1 cellular context compared by ENCODE assay signal in the genomic region with DNA sequence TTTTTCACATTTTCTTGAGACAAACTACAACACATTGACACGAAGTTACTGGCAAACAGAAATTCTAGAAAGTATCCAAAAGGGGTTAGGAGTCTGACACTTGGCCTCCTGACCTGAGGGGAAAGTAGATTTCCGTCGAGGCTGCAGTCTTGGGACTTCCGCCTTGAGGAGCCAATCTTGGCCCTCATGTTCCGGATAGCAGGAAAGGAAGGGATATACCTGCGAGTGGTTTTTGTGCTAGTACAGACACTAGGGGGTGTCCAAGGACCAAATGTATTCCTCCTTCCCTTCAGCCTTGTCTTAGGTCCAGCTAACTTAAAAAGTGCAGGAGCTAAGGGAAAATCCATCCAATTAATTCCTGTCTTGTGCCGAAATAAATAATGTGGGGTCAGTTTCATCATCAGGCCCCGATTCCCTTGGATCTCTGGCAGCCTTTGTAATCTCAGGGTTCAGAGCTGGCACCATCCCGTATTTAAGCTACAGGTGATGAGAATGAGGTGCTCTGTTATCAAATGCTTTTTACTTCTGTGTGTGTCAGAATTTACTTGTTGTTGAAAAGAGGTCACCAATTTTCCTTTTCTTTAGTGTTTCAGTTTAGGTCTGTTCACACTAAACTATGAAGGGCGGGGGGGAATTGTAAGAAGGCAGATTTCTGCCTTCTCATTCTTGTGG.
TF ChIP-seq lines count a peak whose summit lies in the region.

No MANE protein-coding gene starts in this region.

TF ChIP-seq in K562, 482 proteins besides CTCF, POLR2A, EP300 and RAD21 (continued from another document):
- TF ChIP-seq, protein P1, sequence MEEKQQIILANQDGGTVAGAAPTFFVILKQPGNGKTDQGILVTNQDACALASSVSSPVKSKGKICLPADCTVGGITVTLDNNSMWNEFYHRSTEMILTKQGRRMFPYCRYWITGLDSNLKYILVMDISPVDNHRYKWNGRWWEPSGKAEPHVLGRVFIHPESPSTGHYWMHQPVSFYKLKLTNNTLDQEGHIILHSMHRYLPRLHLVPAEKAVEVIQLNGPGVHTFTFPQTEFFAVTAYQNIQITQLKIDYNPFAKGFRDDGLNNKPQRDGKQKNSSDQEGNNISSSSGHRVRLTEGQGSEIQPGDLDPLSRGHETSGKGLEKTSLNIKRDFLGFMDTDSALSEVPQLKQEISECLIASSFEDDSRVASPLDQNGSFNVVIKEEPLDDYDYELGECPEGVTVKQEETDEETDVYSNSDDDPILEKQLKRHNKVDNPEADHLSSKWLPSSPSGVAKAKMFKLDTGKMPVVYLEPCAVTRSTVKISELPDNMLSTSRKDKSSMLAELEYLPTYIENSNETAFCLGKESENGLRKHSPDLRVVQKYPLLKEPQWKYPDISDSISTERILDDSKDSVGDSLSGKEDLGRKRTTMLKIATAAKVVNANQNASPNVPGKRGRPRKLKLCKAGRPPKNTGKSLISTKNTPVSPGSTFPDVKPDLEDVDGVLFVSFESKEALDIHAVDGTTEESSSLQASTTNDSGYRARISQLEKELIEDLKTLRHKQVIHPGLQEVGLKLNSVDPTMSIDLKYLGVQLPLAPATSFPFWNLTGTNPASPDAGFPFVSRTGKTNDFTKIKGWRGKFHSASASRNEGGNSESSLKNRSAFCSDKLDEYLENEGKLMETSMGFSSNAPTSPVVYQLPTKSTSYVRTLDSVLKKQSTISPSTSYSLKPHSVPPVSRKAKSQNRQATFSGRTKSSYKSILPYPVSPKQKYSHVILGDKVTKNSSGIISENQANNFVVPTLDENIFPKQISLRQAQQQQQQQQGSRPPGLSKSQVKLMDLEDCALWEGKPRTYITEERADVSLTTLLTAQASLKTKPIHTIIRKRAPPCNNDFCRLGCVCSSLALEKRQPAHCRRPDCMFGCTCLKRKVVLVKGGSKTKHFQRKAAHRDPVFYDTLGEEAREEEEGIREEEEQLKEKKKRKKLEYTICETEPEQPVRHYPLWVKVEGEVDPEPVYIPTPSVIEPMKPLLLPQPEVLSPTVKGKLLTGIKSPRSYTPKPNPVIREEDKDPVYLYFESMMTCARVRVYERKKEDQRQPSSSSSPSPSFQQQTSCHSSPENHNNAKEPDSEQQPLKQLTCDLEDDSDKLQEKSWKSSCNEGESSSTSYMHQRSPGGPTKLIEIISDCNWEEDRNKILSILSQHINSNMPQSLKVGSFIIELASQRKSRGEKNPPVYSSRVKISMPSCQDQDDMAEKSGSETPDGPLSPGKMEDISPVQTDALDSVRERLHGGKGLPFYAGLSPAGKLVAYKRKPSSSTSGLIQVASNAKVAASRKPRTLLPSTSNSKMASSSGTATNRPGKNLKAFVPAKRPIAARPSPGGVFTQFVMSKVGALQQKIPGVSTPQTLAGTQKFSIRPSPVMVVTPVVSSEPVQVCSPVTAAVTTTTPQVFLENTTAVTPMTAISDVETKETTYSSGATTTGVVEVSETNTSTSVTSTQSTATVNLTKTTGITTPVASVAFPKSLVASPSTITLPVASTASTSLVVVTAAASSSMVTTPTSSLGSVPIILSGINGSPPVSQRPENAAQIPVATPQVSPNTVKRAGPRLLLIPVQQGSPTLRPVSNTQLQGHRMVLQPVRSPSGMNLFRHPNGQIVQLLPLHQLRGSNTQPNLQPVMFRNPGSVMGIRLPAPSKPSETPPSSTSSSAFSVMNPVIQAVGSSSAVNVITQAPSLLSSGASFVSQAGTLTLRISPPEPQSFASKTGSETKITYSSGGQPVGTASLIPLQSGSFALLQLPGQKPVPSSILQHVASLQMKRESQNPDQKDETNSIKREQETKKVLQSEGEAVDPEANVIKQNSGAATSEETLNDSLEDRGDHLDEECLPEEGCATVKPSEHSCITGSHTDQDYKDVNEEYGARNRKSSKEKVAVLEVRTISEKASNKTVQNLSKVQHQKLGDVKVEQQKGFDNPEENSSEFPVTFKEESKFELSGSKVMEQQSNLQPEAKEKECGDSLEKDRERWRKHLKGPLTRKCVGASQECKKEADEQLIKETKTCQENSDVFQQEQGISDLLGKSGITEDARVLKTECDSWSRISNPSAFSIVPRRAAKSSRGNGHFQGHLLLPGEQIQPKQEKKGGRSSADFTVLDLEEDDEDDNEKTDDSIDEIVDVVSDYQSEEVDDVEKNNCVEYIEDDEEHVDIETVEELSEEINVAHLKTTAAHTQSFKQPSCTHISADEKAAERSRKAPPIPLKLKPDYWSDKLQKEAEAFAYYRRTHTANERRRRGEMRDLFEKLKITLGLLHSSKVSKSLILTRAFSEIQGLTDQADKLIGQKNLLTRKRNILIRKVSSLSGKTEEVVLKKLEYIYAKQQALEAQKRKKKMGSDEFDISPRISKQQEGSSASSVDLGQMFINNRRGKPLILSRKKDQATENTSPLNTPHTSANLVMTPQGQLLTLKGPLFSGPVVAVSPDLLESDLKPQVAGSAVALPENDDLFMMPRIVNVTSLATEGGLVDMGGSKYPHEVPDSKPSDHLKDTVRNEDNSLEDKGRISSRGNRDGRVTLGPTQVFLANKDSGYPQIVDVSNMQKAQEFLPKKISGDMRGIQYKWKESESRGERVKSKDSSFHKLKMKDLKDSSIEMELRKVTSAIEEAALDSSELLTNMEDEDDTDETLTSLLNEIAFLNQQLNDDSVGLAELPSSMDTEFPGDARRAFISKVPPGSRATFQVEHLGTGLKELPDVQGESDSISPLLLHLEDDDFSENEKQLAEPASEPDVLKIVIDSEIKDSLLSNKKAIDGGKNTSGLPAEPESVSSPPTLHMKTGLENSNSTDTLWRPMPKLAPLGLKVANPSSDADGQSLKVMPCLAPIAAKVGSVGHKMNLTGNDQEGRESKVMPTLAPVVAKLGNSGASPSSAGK (IDR thresholded peaks at IDR 0.05) = peak; percentile 75
- no peak for TF ChIP-seq ELF2 (CRISPR knock-in tag; IDR thresholded peaks at IDR 0.05)
- peak; percentile 74 for TF ChIP-seq ARID2 (IDR thresholded peaks at IDR 0.05)
- TF ChIP-seq, protein P2, sequence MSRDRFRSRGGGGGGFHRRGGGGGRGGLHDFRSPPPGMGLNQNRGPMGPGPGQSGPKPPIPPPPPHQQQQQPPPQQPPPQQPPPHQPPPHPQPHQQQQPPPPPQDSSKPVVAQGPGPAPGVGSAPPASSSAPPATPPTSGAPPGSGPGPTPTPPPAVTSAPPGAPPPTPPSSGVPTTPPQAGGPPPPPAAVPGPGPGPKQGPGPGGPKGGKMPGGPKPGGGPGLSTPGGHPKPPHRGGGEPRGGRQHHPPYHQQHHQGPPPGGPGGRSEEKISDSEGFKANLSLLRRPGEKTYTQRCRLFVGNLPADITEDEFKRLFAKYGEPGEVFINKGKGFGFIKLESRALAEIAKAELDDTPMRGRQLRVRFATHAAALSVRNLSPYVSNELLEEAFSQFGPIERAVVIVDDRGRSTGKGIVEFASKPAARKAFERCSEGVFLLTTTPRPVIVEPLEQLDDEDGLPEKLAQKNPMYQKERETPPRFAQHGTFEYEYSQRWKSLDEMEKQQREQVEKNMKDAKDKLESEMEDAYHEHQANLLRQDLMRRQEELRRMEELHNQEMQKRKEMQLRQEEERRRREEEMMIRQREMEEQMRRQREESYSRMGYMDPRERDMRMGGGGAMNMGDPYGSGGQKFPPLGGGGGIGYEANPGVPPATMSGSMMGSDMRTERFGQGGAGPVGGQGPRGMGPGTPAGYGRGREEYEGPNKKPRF (IDR thresholded peaks at IDR 0.05; ENCODE audit: low read depth, low read length) = no peak
- TF ChIP-seq, protein P3, sequence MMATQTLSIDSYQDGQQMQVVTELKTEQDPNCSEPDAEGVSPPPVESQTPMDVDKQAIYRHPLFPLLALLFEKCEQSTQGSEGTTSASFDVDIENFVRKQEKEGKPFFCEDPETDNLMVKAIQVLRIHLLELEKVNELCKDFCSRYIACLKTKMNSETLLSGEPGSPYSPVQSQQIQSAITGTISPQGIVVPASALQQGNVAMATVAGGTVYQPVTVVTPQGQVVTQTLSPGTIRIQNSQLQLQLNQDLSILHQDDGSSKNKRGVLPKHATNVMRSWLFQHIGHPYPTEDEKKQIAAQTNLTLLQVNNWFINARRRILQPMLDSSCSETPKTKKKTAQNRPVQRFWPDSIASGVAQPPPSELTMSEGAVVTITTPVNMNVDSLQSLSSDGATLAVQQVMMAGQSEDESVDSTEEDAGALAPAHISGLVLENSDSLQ (IDR thresholded peaks at IDR 0.05) = no peak
- no peak for TF ChIP-seq HDAC6 (IDR thresholded peaks at IDR 0.05; ENCODE audit: low read depth, low read length)
- TF ChIP-seq ZNF134 (CRISPR knock-in tag; conservative IDR thresholded peaks at IDR 0.05) = no peak
- TF ChIP-seq ZKSCAN8 (CRISPR knock-in tag; IDR thresholded peaks at IDR 0.05) = no peak
- TF ChIP-seq TRIM24 (IDR thresholded peaks at IDR 0.05) = no peak
- no peak for TF ChIP-seq ZC3H8 (IDR thresholded peaks at IDR 0.05)
- no peak for TF ChIP-seq ADNP (tag; IDR thresholded peaks at IDR 0.05)
- no peak for TF ChIP-seq PHB2 (IDR thresholded peaks at IDR 0.05; ENCODE audit: low read depth)
- TF ChIP-seq KDM2B (CRISPR knock-in tag; IDR thresholded peaks at IDR 0.05) = no peak
- no peak for TF ChIP-seq BMI1 (IDR thresholded peaks at IDR 0.05; ENCODE audit: low read length)
- TF ChIP-seq POLR2G (IDR thresholded peaks at IDR 0.05; ENCODE audit: low read depth, low read length) = no peak
- peak; percentile 62 for TF ChIP-seq ETV1 (tag; conservative IDR thresholded peaks at IDR 0.05; ENCODE audit: low read depth)
- TF ChIP-seq GTF2E2 (tag; IDR thresholded peaks at IDR 0.05) = no peak
- TF ChIP-seq, protein P4, sequence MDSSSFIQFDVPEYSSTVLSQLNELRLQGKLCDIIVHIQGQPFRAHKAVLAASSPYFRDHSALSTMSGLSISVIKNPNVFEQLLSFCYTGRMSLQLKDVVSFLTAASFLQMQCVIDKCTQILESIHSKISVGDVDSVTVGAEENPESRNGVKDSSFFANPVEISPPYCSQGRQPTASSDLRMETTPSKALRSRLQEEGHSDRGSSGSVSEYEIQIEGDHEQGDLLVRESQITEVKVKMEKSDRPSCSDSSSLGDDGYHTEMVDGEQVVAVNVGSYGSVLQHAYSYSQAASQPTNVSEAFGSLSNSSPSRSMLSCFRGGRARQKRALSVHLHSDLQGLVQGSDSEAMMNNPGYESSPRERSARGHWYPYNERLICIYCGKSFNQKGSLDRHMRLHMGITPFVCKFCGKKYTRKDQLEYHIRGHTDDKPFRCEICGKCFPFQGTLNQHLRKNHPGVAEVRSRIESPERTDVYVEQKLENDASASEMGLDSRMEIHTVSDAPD (CRISPR knock-in tag; IDR thresholded peaks at IDR 0.05) = no peak
- TF ChIP-seq NFIC (IDR thresholded peaks at IDR 0.05) = no peak; the same call in 1 of the 2 replicates
- no peak for TF ChIP-seq ZNF124 (CRISPR knock-in tag; IDR thresholded peaks at IDR 0.05)
- TF ChIP-seq ELF1 (tag; IDR thresholded peaks at IDR 0.05) = peak; percentile 63; the same call in 1 of the 2 replicates
- no peak for TF ChIP-seq SAFB (IDR thresholded peaks at IDR 0.05; ENCODE audit: borderline replicate concordance, low read depth, low read length)
